In the genomic region with DNA sequence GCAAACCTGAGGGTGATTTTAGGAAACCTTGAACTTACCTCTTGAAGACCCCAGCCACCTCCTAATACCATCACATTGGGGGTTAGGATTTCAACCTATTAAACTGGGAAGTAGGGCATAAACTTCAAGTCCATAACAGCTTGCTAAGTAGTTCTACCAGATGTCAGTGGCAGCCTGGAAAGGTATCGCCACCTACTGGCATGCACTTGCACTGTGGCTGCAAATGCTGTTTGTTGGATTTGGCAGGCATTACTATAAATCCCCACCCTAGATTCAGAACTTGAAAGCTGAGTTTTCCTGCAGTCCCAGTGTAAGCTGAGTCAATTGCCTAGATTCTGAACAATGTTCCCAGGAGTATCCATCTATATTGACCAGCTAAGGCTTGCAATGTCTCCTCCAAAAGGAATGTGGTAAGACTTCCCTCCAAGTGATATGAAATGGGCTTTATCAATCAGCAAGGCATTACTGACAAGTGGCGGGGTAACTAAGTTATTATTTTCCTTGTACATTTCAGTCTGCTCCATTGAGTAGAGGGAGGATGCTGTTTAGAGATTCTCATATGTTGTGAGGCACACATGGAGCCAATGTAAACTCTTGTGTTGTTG, we compare ENCODE assay signal across 8 cellular contexts.
DNase-seq lines count a peak whose midpoint lies in the region; ATAC-seq lines count a peak whose summit lies in the region.

No MANE protein-coding gene starts in this region.

- no peak overlapping the region for H3K27ac Mint-ChIP-seq in activated naive CD4-positive, alpha-beta T cell treated with anti-CD3 and anti-CD28 coated beads, Interleukin-2, amount 50 U/mL, for 72 hours

- peaks cover 0 to 10% of the 10 kb centered on the region in 2 donors for H3K9me3 Mint-ChIP-seq in activated naive CD4-positive, alpha-beta T cell treated with anti-CD3 and anti-CD28 coated beads, Interleukin-2, amount 50 U/mL, for 72 hours

- H3K36me3 Mint-ChIP-seq in activated naive CD4-positive, alpha-beta T cell treated with anti-CD3 and anti-CD28 coated beads, Interleukin-2, amount 50 U/mL, for 72 hours, result peaks cover 0 to 5% of the 10 kb centered on the region in 2 donors

- in situ Hi-C loops in SK-MEL-5 (cut with HindIII; ENCODE audit: low pct_unique_long_range_greater_than_20kb, low sequenced_read_pairs), result no loop called here

- ATAC-seq in HG03469 (IDR thresholded peaks at IDR 0.05; ENCODE audit: unreplicated experiment), result peak; percentile 64
- ATAC-seq in activated naive CD4-positive, alpha-beta T cell treated with anti-CD3 and anti-CD28 coated beads, Interleukin-2, amount 50 U/mL, for 72 hours, result peak; percentile 58 to 67
- no peak for ATAC-seq in GM21529 (IDR thresholded peaks at IDR 0.05; ENCODE audit: unreplicated experiment)

- peak; percentile 24 for DNase-seq in GM04504 (ENCODE audit: low read depth)
- peak; percentile 75 for DNase-seq in SK-MEL-5 (ENCODE audit: low read depth, low spot score)
- peak in 1 of 2 donors; percentile 63 for DNase-seq in activated naive CD4-positive, alpha-beta T cell treated with anti-CD3 and anti-CD28 coated beads, Interleukin-2, amount 50 U/mL, for 72 hours (ENCODE audit: low spot score in 2 of 2)
- DNase-seq in hepatic stellate cell (ENCODE audit: low spot score), result peak; percentile 14
- peak; percentile 6 to 46 for DNase-seq in stimulated activated CD4-positive, alpha-beta T cell treated with anti-CD3 and anti-CD28 coated beads, Interleukin-15, amount 100 ng/mL, for 1 hour (ENCODE audit: low read depth in 1 of 2, low spot score in 1 of 2)
- DNase-seq in GM19240 (ENCODE audit: insufficient read length, low spot score), result no peak
